20 cellular contexts compared by ENCODE assay signal in genomic region chr12:12425616-12426015, GRCh38.
A peak's percentile ranks its signal among the peaks of the same experiment; 100 is the strongest.
DNase-seq lines count a peak whose midpoint lies in the region; ATAC-seq, FAIRE-seq and TF ChIP-seq lines count a peak whose summit lies in the region.
"Had no signal": no experiment of that assay in that cellular context is flagged by ENCODE, and none has a peak within 500 bp of the region (broad histone marks: within the 10 kb centered on the region; RNA-seq: fewer than 3 reads in every experiment).

No MANE protein-coding gene starts in this region.

- H3K4me1 ChIP-seq in lower lobe of right lung (peaks cover 31% of the 10 kb centered on the region), trophoblast cell (ENCODE audit: control insufficient read depth in 1 of 2, insufficient read depth in 2 of 2, low read length in 2 of 2) (peaks cover 6% of the 10 kb centered on the region in 2 experiments)
- H3K4me1 ChIP-seq: breast epithelium, SJCRH30 had no signal

- H3K4me2 ChIP-seq in trophoblast cell (ENCODE audit: low read length), result no peak overlapping the region

- H3K18ac ChIP-seq in trophoblast cell (ENCODE audit: low read length), result no peak overlapping the region

- H3K79me1 ChIP-seq in trophoblast cell (ENCODE audit: low read length), result peaks cover 4% of the 10 kb centered on the region

- peak overlapping the region; percentile 61 for H3K27ac ChIP-seq in lower lobe of right lung
- H3K27ac ChIP-seq in trophoblast cell (ENCODE audit: low read depth, low read length), result no peak overlapping the region
- H3K27ac ChIP-seq: SJCRH30, vagina had no signal

- intact Hi-C loops in lower lobe of right lung (cut with DNase I), result no loop called here

- H3K4me3 Mint-ChIP-seq in stimulated activated naive CD8-positive, alpha-beta T cell treated with anti-CD3 and anti-CD28 coated beads, Interleukin-15, amount 100 ng/mL, for 72 hours, result no peak overlapping the region
- H3K4me3 Mint-ChIP-seq: T-helper 17 cell, WTC11 had no signal

- H2AK5ac ChIP-seq in trophoblast cell (ENCODE audit: low read length), result no peak overlapping the region

- no peaks in the 10 kb centered on the region for H3K36me3 ChIP-seq in bronchial epithelial cell (ENCODE audit: control insufficient read depth, insufficient read depth, low read length)
- no peaks in the 10 kb centered on the region for H3K36me3 ChIP-seq in lower lobe of right lung
- H3K36me3 ChIP-seq in trophoblast cell (ENCODE audit: control insufficient read depth in 1 of 2, insufficient read depth in 2 of 2, low read length in 2 of 2), result no peaks in the 10 kb centered on the region
- H3K36me3 ChIP-seq: breast epithelium, heart right ventricle, SJCRH30, vagina had no signal

- DNase-seq in stimulated activated naive CD8-positive, alpha-beta T cell treated with anti-CD3 and anti-CD28 coated beads, Interleukin-15, amount 100 ng/mL, for 72 hours, result no peak
- DNase-seq in stimulated activated naive CD8-positive, alpha-beta T cell treated with anti-CD3 and anti-CD28 coated beads, Interleukin-15, Interleukin-2, amounts not matched to agents 100 U/mL and 50 U/mL, for 24 hours, result no peak
- peak; percentile 47 for DNase-seq in bronchial epithelial cell (ENCODE audit: low read depth)
- DNase-seq in lower lobe of right lung, result no peak
- no peak for DNase-seq in trophoblast cell
- DNase-seq in NCI-H2227 treated with DMSO at 0.1 percent for 48 hours (lab: John Stamatoyannopoulos, UW), result no peak
- no peak for DNase-seq in DMS153 (lab: John Stamatoyannopoulos, UW)
- DNase-seq: activated naive CD4-positive, alpha-beta T cell treated with Interleukin-2 at 50 U/mL for 16 hours; GOT3; heart right ventricle; islet precursor cell; mesendoderm; NCI-H526 treated with DMSO at 0.1 percent for 48 hours; SJCRH30; stimulated activated naive CD4-positive, alpha-beta T cell; T-helper 17 cell had no signal

- H2AFZ ChIP-seq in trophoblast cell (ENCODE audit: insufficient read depth, low read length, poor library complexity), result no peak overlapping the region

- H4K12ac ChIP-seq in trophoblast cell (ENCODE audit: low read depth, low read length), result no peak overlapping the region

- no peak overlapping the region for H3K23ac ChIP-seq in trophoblast cell (ENCODE audit: low read length)

- TF ChIP-seq CTCF in bronchial epithelial cell (IDR thresholded peaks at IDR 0.05; ENCODE audit: insufficient read depth, low read length, severe bottlenecking) (no peak), lower lobe of right lung (IDR thresholded peaks at IDR 0.05) (no peak)

- H3K9me3 Mint-ChIP-seq in stimulated activated naive CD8-positive, alpha-beta T cell treated with anti-CD3 and anti-CD28 coated beads, Interleukin-15, amount 100 ng/mL, for 72 hours, result peaks cover 28 to 31% of the 10 kb centered on the region in 2 donors

- H3K4ac ChIP-seq in trophoblast cell (ENCODE audit: low read depth, low read length), result no peak overlapping the region

- H3K4me3 ChIP-seq in bronchial epithelial cell (ENCODE audit: low read depth, low read length) (no peak overlapping the region), lower lobe of right lung (no peak overlapping the region), trophoblast cell (ENCODE audit: low read depth, low read length) (no peak overlapping the region)
- H3K4me3 ChIP-seq: breast epithelium, heart right ventricle, SJCRH30, vagina had no signal

- no peak overlapping the region for H3K14ac ChIP-seq in trophoblast cell (ENCODE audit: low read length)

- peak; percentile 74 for ATAC-seq in stimulated activated naive CD8-positive, alpha-beta T cell treated with anti-CD3 and anti-CD28 coated beads, Interleukin-15, amount 100 ng/mL, for 72 hours
- ATAC-seq in stimulated activated naive CD8-positive, alpha-beta T cell treated with anti-CD3 and anti-CD28 coated beads, Interleukin-15, Interleukin-2, amounts not matched to agents 100 U/mL and 50 U/mL, for 24 hours, result no peak
- peak; percentile 96 to 97 for ATAC-seq in lower lobe of right lung
- no peak for ATAC-seq in GM21717 (IDR thresholded peaks at IDR 0.05; ENCODE audit: unreplicated experiment)
- ATAC-seq: T-helper 17 cell, WTC11 had no signal

- peaks cover 14% of the 10 kb centered on the region for H3K9me3 ChIP-seq in lower lobe of right lung
- H3K9me3 ChIP-seq in trophoblast cell (ENCODE audit: insufficient read depth, low read depth, low read length), result peaks cover 1% of the 10 kb centered on the region
- H3K9me3 ChIP-seq: SJCRH30, vagina had no signal

- no peaks in the 10 kb centered on the region for H3K27me3 ChIP-seq in bronchial epithelial cell (ENCODE audit: control insufficient read depth, insufficient read depth, low read length)
- H3K27me3 ChIP-seq in lower lobe of right lung (ENCODE audit: low read depth), result no peaks in the 10 kb centered on the region
- H3K27me3 ChIP-seq in trophoblast cell (ENCODE audit: insufficient read depth, low read length), result no peaks in the 10 kb centered on the region
- H3K27me3 ChIP-seq: breast epithelium, heart right ventricle, SJCRH30, vagina had no signal

- FAIRE-seq in bronchial epithelial cell (lab: Jason Lieb, UNC), result no peak

- H3K27ac Mint-ChIP-seq in stimulated activated naive CD8-positive, alpha-beta T cell treated with anti-CD3 and anti-CD28 coated beads, Interleukin-15, amount 100 ng/mL, for 72 hours, result peak overlapping the region in 1 of 2 donors; percentile 52
- H3K27ac Mint-ChIP-seq: T-helper 17 cell, WTC11 had no signal

- H3K4me1 Mint-ChIP-seq in stimulated activated naive CD8-positive, alpha-beta T cell treated with anti-CD3 and anti-CD28 coated beads, Interleukin-15, amount 100 ng/mL, for 72 hours, result peaks cover 54% of the 10 kb centered on the region

- H4K8ac ChIP-seq in trophoblast cell (ENCODE audit: low read depth, low read length), result no peak overlapping the region

- WGBS in trophoblast cell (ENCODE audit: extremely low coverage, insufficient coverage, insufficient read length), result no CpG with 5 or more reads among the region's 1 CpG

- H2BK5ac ChIP-seq in trophoblast cell (ENCODE audit: low read depth, low read length, poor library complexity), result no peak overlapping the region

- H3K27me3 Mint-ChIP-seq in stimulated activated naive CD8-positive, alpha-beta T cell treated with anti-CD3 and anti-CD28 coated beads, Interleukin-15, amount 100 ng/mL, for 72 hours, result no peaks in the 10 kb centered on the region
- H3K27me3 Mint-ChIP-seq: T-helper 17 cell had no signal

- no peak overlapping the region for H2BK12ac ChIP-seq in trophoblast cell (ENCODE audit: low read length)

- H2BK120ac ChIP-seq in trophoblast cell (ENCODE audit: insufficient read depth, low read length, poor library complexity), result no peak overlapping the region

- H4K91ac ChIP-seq in trophoblast cell (ENCODE audit: low read depth, low read length), result no peak overlapping the region

- peaks cover 1% of the 10 kb centered on the region for H3K79me2 ChIP-seq in trophoblast cell (ENCODE audit: control insufficient read depth, insufficient read depth, low read length, poor library complexity)

- H3K9ac ChIP-seq in trophoblast cell (ENCODE audit: low read length), result no peak overlapping the region

Comparison
In these comparisons a context has a peak if more than half of its experiments do, and no peak if none do; other contexts are left out.
1. ATAC-seq: peak in stimulated activated naive CD8-positive, alpha-beta T cell treated with anti-CD3 and anti-CD28 coated beads, Interleukin-15, amount 100 ng/mL, for 72 hours (single experiment) and lower lobe of right lung (2 of 2); none in stimulated activated naive CD8-positive, alpha-beta T cell treated with anti-CD3 and anti-CD28 coated beads, Interleukin-15, Interleukin-2, amounts not matched to agents 100 U/mL and 50 U/mL, for 24 hours (single experiment) and GM21717 (single experiment).